11 cellular contexts compared by ENCODE assay signal in genomic region chr19:47418595-47419036, GRCh38. TPM values are rescaled to one million over a fixed set of nuclear protein-coding genes. Genes with fewer than 3 reads are reported as not detected.
A peak's percentile ranks its signal among the peaks of the same experiment; 100 is the strongest.
DNase-seq lines count a peak whose midpoint lies in the region; ATAC-seq, FAIRE-seq and TF ChIP-seq lines count a peak whose summit lies in the region.
"Had no signal": no experiment of that assay in that cellular context is flagged by ENCODE, and none has a peak within 500 bp of the region (broad histone marks: within the 10 kb centered on the region; RNA-seq: fewer than 3 reads in every experiment).

No MANE protein-coding gene starts in this region.

- peak overlapping the region; percentile 18 for H3K4me3 Mint-ChIP-seq in T-helper 1 cell treated with Interleukin-12 subunit alpha and Interleukin-12 subunit beta and Interleukin-4 antibody, amounts not matched to agents 30 μg/mL and 1 μg/mL, for 36 hours
- H3K4me3 Mint-ChIP-seq in stimulated activated memory B cell treated with anti-CD40 and anti-IgM and Interleukin-4, amounts not matched to agents 10 μg/mL and 1 μg/mL and 100 μg/mL, for 72 hours: peak overlapping the region; percentile 50

- no peak overlapping the region for H3K27ac Mint-ChIP-seq in T-helper 1 cell treated with Interleukin-12 subunit alpha and Interleukin-12 subunit beta and Interleukin-4 antibody, amounts not matched to agents 30 μg/mL and 1 μg/mL, for 36 hours
- H3K27ac Mint-ChIP-seq in stimulated activated memory B cell treated with anti-CD40 and anti-IgM and Interleukin-4, amounts not matched to agents 10 μg/mL and 1 μg/mL and 100 μg/mL, for 72 hours: peak overlapping the region; percentile 14

- H3K4me2 ChIP-seq in keratinocyte (ENCODE audit: control insufficient read depth, extremely low read depth, insufficient read depth, low read depth, low read length): peak overlapping the region; percentile 32

- peaks cover 16% of the 10 kb centered on the region for H3K4me1 Mint-ChIP-seq in T-helper 1 cell treated with Interleukin-12 subunit alpha and Interleukin-12 subunit beta and Interleukin-4 antibody, amounts not matched to agents 30 μg/mL and 1 μg/mL, for 36 hours (ENCODE audit: low read depth)
- H3K4me1 Mint-ChIP-seq in stimulated activated memory B cell treated with anti-CD40 and anti-IgM and Interleukin-4, amounts not matched to agents 10 μg/mL and 1 μg/mL and 100 μg/mL, for 72 hours: peaks cover 59% of the 10 kb centered on the region

- H3K36me3 Mint-ChIP-seq in T-helper 1 cell treated with Interleukin-12 subunit alpha and Interleukin-12 subunit beta and Interleukin-4 antibody, amounts not matched to agents 30 μg/mL and 1 μg/mL, for 36 hours (ENCODE audit: low read depth): peaks cover 5% of the 10 kb centered on the region
- peaks cover 11% of the 10 kb centered on the region for H3K36me3 Mint-ChIP-seq in stimulated activated memory B cell treated with anti-CD40 and anti-IgM and Interleukin-4, amounts not matched to agents 10 μg/mL and 1 μg/mL and 100 μg/mL, for 72 hours

- no peak overlapping the region for H2AFZ ChIP-seq in keratinocyte (ENCODE audit: control insufficient read depth, low read length)

- H3K4me3 ChIP-seq in ascending aorta (peak overlapping the region; percentile 45 to 63), keratinocyte (ENCODE audit: control insufficient read depth in 2 of 3, extremely low read depth in 1 of 3, insufficient read depth in 2 of 3, low read depth in 1 of 3, low read length in 3 of 3) (peak overlapping the region in 2 of 3 experiments; percentile 35 to 50)

- no peaks in the 10 kb centered on the region for H3K79me2 ChIP-seq in keratinocyte (ENCODE audit: control insufficient read depth, insufficient read depth, low read length)

- H3K9ac ChIP-seq in keratinocyte (ENCODE audit: control insufficient read depth, extremely low read depth, insufficient read depth, low read length): no peak overlapping the region

- no peaks in the 10 kb centered on the region for H3K9me1 ChIP-seq in keratinocyte (ENCODE audit: control insufficient read depth, extremely low read depth, insufficient read depth, low read length)

- FAIRE-seq in keratinocyte (lab: Jason Lieb, UNC): no peak

- peaks cover 12% of the 10 kb centered on the region for H3K27me3 ChIP-seq in ascending aorta
- peaks cover 83% of the 10 kb centered on the region for H3K27me3 ChIP-seq in keratinocyte (ENCODE audit: control insufficient read depth, extremely low read depth, insufficient read depth, low read length)

- H3K36me3 ChIP-seq in ascending aorta: no peaks in the 10 kb centered on the region
- H3K36me3 ChIP-seq in keratinocyte (ENCODE audit: control insufficient read depth in 2 of 2, extremely low read depth in 1 of 2, insufficient read depth in 2 of 2, low read length in 2 of 2): no peaks in the 10 kb centered on the region

- peaks cover 82% of the 10 kb centered on the region for H3K27me3 Mint-ChIP-seq in T-helper 1 cell treated with Interleukin-12 subunit alpha and Interleukin-12 subunit beta and Interleukin-4 antibody, amounts not matched to agents 30 μg/mL and 1 μg/mL, for 36 hours (ENCODE audit: low read depth)
- H3K27me3 Mint-ChIP-seq in stimulated activated memory B cell treated with anti-CD40 and anti-IgM and Interleukin-4, amounts not matched to agents 10 μg/mL and 1 μg/mL and 100 μg/mL, for 72 hours: peaks cover 96% of the 10 kb centered on the region

- peak; percentile 17 for ATAC-seq in stimulated activated memory B cell treated with anti-CD40 and anti-IgM and Interleukin-4, amounts not matched to agents 10 μg/mL and 1 μg/mL and 100 μg/mL, for 72 hours
- no peak for ATAC-seq in HG03521 (IDR thresholded peaks at IDR 0.05; ENCODE audit: unreplicated experiment)
- no peak for ATAC-seq in GM19395 (IDR thresholded peaks at IDR 0.05; ENCODE audit: unreplicated experiment)

- dilution Hi-C loops in keratinocyte (cut with MboI; ENCODE audit: extremely low pct_ligation_motif_present, low sequenced_read_pairs): no loop called here

- H3K4me1 ChIP-seq in ascending aorta (peaks cover 7 to 8% of the 10 kb centered on the region in 2 donors), keratinocyte (ENCODE audit: control insufficient read depth, extremely low read depth, insufficient read depth, low read length) (peaks cover 4% of the 10 kb centered on the region)

- no peak overlapping the region for H3K27ac ChIP-seq in ascending aorta
- H3K27ac ChIP-seq in keratinocyte (ENCODE audit: control insufficient read depth, insufficient read depth, low read length): no peak overlapping the region

- DNase-seq in T-helper 1 cell (no peak), ascending aorta (ENCODE audit: low spot score in 2 of 2) (no peak), keratinocyte (ENCODE audit: low read depth, low spot score) (no peak)
- DNase-seq in activated CD4-positive, CD25-positive, alpha-beta regulatory T cell (lab: John Stamatoyannopoulos, UW): no peak
- DNase-seq: activated CD4-positive, alpha-beta T cell treated with anti-CD3 and anti-CD28 coated beads for 4 hours; NCI-H2029 treated with DMSO at 0.1 percent for 48 hours; stimulated activated CD4-positive, alpha-beta T cell treated with anti-CD3 and anti-CD28 coated beads, Interleukin-1b, Interleukin-23, amount 100 ng/mL, for 48 hours had no signal

- no peaks in the 10 kb centered on the region for H3K9me3 Mint-ChIP-seq in T-helper 1 cell treated with Interleukin-12 subunit alpha and Interleukin-12 subunit beta and Interleukin-4 antibody, amounts not matched to agents 30 μg/mL and 1 μg/mL, for 36 hours
- H3K9me3 Mint-ChIP-seq in stimulated activated memory B cell treated with anti-CD40 and anti-IgM and Interleukin-4, amounts not matched to agents 10 μg/mL and 1 μg/mL and 100 μg/mL, for 72 hours: no peaks in the 10 kb centered on the region

- intact Hi-C loops in ascending aorta (cut with DNase I): no loop called here

- peaks cover 4% of the 10 kb centered on the region for H4K20me1 ChIP-seq in keratinocyte (ENCODE audit: control insufficient read depth, extremely low read depth, insufficient read depth, low read length)

- H3K9me3 ChIP-seq in ascending aorta (no peaks in the 10 kb centered on the region), keratinocyte (ENCODE audit: control insufficient read depth, low read depth, low read length) (no peaks in the 10 kb centered on the region)

- TF ChIP-seq CTCF in ascending aorta (IDR thresholded peaks at IDR 0.05) (no peak), keratinocyte (optimal IDR thresholded peaks at IDR 0.05 in 1 of 3, IDR thresholded peaks at IDR 0.05 in 1 of 3, conservative IDR thresholded peaks at IDR 0.05 in 1 of 3; ENCODE audit: extremely low read depth in 1 of 3, insufficient read depth in 2 of 3, low read length in 3 of 3) (no peak)

RNA-seq across cellular contexts. Expression of gene MEIS3, which starts 0.7 kb away (rescaled TPM):
- 28.6 TPM for total RNA-seq in ascending aorta
- polyA plus RNA-seq in keratinocyte: 1.7 to 4.3 TPM (median 3.0 TPM) in 3 replicates
- 2.2 TPM for polyA plus RNA-seq in keratinocyte (2011; ENCODE audit: low read depth)
- 3.5 and 6.7 TPM in 2 replicates for polyA plus RNA-seq in keratinocyte (2011; cell fraction: cytosol; rRNA removed)
- 9.0 and 14.3 TPM in 2 replicates for polyA plus RNA-seq in keratinocyte (2011; cell fraction: nucleus; rRNA removed)
- 1.9 and 7.0 TPM in 2 replicates for polyA plus RNA-seq in keratinocyte (2012; ENCODE audit: low replicate concordance)
- 2.6 to 6.1 TPM (median 4.2 TPM) in 3 replicates for polyA minus RNA-seq in keratinocyte
- polyA minus RNA-seq in keratinocyte (2011; cell fraction: cytosol; rRNA and poly(A)+ RNA removed): 13.0 TPM
- 4.2 and 5.0 TPM in 2 replicates for polyA minus RNA-seq in keratinocyte (2011; cell fraction: nucleus; rRNA and poly(A)+ RNA removed)

RNA-seq across cellular contexts. Expression of gene SLC8A2, which starts 53.1 kb away (rescaled TPM):
- total RNA-seq in ascending aorta: not detected
- polyA plus RNA-seq in keratinocyte: 0.03 to 0.17 TPM (median 0.04 TPM) in 3 replicates
- polyA plus RNA-seq in keratinocyte (2011; ENCODE audit: low read depth): 0.44 TPM
- polyA plus RNA-seq in keratinocyte (2011; cell fraction: cytosol; rRNA removed): 0.06 and 0.15 TPM in 2 replicates
- 0.41 and 0.45 TPM in 2 replicates for polyA plus RNA-seq in keratinocyte (2011; cell fraction: nucleus; rRNA removed)
- polyA plus RNA-seq in keratinocyte (2012; ENCODE audit: low replicate concordance): 0.14 and 0.28 TPM in 2 replicates
- polyA minus RNA-seq in keratinocyte: 0.07 to 1.3 TPM in 2 of 3 replicates, not detected in the other
- 0.58 TPM for polyA minus RNA-seq in keratinocyte (2011; cell fraction: cytosol; rRNA and poly(A)+ RNA removed)
- polyA minus RNA-seq in keratinocyte (2011; cell fraction: nucleus; rRNA and poly(A)+ RNA removed): 0.21 TPM in 1 of 2 replicates, not detected in the other
